In the genomic region with DNA sequence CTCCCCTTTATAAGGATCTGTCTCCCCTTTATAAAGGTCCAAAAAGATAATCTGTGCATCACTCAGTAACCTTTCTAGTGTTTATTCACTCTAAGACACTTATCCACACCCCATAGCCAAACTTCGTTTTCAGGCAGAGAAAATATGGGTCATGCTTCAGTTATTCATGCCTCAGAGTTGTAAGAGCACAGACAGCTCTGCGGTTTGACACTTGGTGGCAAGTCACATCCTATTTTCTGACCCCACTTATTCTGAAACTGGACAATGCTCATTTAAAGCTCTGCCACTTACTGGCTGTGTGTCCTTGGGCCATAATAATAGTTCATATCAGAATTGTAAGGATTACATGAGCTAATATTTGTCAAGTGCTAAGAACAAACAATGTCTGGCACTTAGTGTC, we compare ENCODE assay signal across 17 cellular contexts. TPM values are rescaled to one million over a fixed set of nuclear protein-coding genes. Genes with fewer than 3 reads are reported as not detected.
DNase-seq lines count a peak whose midpoint lies in the region; ATAC-seq and TF ChIP-seq lines count a peak whose summit lies in the region.
"Had no signal": no experiment of that assay in that cellular context is flagged by ENCODE, and none has a peak within 500 bp of the region (broad histone marks: within the 10 kb centered on the region; RNA-seq: fewer than 3 reads in every experiment).

No MANE protein-coding gene starts in this region.

- no TSS peak for BruUV-seq in MCF 10A (replicated peaks; lab: Mats Ljungman, UMichigan)

- H3K27me3 Mint-ChIP-seq in MCF 10A (ENCODE audit: insufficient read depth, unreplicated experiment) (no peaks in the 10 kb centered on the region), WTC11 (ENCODE audit: low read depth) (no peaks in the 10 kb centered on the region; the same call in 1 of the 2 replicates)

- no peak for TF ChIP-seq CTCF in MCF 10A (IDR thresholded peaks at IDR 0.05; ENCODE audit: unreplicated experiment)
- TF ChIP-seq CTCF in breast epithelium (IDR thresholded peaks at IDR 0.05), result no peak
- no peak for TF ChIP-seq CTCF in foreskin fibroblast (IDR thresholded peaks at IDR 0.05; ENCODE audit: low read depth, low read length)
- TF ChIP-seq CTCF in WTC11 (IDR thresholded peaks at IDR 0.05), result no peak

- H3K27me3 ChIP-seq in breast epithelium (peaks cover 0 to 4% of the 10 kb centered on the region in 2 donors), SJSA1 (replicated peaks) (no peaks in the 10 kb centered on the region)

- H3K4me3 Mint-ChIP-seq in MCF 10A (ENCODE audit: unreplicated experiment) (no peak overlapping the region), WTC11 (no peak overlapping the region)
- H3K4me3 Mint-ChIP-seq: activated naive CD4-positive, alpha-beta T cell treated with anti-CD3 and anti-CD28 coated beads for 36 hours; natural killer cell treated with Interleukin-12 subunit alpha and Interleukin-12 subunit beta and Interleukin-15 and Interleukin-18, amount 100 ng/mL, for 72 hours had no signal

- TF ChIP-seq POLR2A in breast epithelium (IDR thresholded peaks at IDR 0.05), result no peak

- no peaks in the 10 kb centered on the region for H3K4me1 ChIP-seq in breast epithelium
- H3K4me1 ChIP-seq in SJSA1 (replicated peaks), result peaks cover 25% of the 10 kb centered on the region
- H3K4me1 ChIP-seq: sigmoid colon, suprapubic skin had no signal

- DNase-seq in MCF 10A (ENCODE audit: unreplicated experiment), result peak; percentile 8
- no peak for DNase-seq in breast epithelium (ENCODE audit: low spot score in 2 of 2)
- DNase-seq in SJSA1 (ENCODE audit: low read depth in 1 of 2, low spot score in 2 of 2), result peak; percentile 51 to 69
- DNase-seq in foreskin fibroblast, result peak; percentile 81 to 88
- DNase-seq in NK-92 (lab: John Stamatoyannopoulos, UW; ENCODE audit: unreplicated experiment), result no peak
- no peak for DNase-seq in left ventricle myocardium superior
- DNase-seq in WTC11 (ENCODE audit: low spot score), result no peak
- DNase-seq in caudate nucleus (lab: John Stamatoyannopoulos, UW), result no peak
- DNase-seq: activated naive CD4-positive, alpha-beta T cell treated with anti-CD3 and anti-CD28 coated beads for 36 hours; DMS153; kidney; sigmoid colon had no signal

- CTCF ChIA-PET in MCF 10A (lab: Yijun Ruan, JAX), result no interaction called here
- CTCF ChIA-PET in WTC11 (lab: Charles Lee), result interaction anchor here (0.6 kb wide), 1 partner anchor 419 kb away, joined by 4 read pairs; no protein-coding TSS in a partner anchor

- H3K9me3 ChIP-seq in breast epithelium (no peaks in the 10 kb centered on the region), SJSA1 (replicated peaks) (no peaks in the 10 kb centered on the region)
- H3K9me3 ChIP-seq: suprapubic skin had no signal

- H3K27ac ChIP-seq in breast epithelium (no peak overlapping the region), SJSA1 (peak overlapping the region; percentile 90), caudate nucleus (ENCODE audit: low read depth, low read length) (no peak overlapping the region)
- H3K27ac ChIP-seq: coronary artery, sigmoid colon, suprapubic skin had no signal

- H3K36me3 ChIP-seq in breast epithelium (no peaks in the 10 kb centered on the region), SJSA1 (no peaks in the 10 kb centered on the region)
- H3K36me3 ChIP-seq: sigmoid colon, suprapubic skin had no signal

- H3K27ac Mint-ChIP-seq in MCF 10A (ENCODE audit: low read depth, unreplicated experiment), result no peak overlapping the region
- H3K27ac Mint-ChIP-seq in WTC11, result no peak overlapping the region
- H3K27ac Mint-ChIP-seq: activated naive CD4-positive, alpha-beta T cell treated with anti-CD3 and anti-CD28 coated beads for 36 hours; natural killer cell treated with Interleukin-12 subunit alpha and Interleukin-12 subunit beta and Interleukin-15 and Interleukin-18, amount 100 ng/mL, for 72 hours had no signal

- H3K36me3 Mint-ChIP-seq in MCF 10A (ENCODE audit: insufficient read depth, unreplicated experiment), result no peaks in the 10 kb centered on the region
- no peaks in the 10 kb centered on the region for H3K36me3 Mint-ChIP-seq in WTC11
- H3K36me3 Mint-ChIP-seq: natural killer cell treated with Interleukin-12 subunit alpha and Interleukin-12 subunit beta and Interleukin-15 and Interleukin-18, amount 100 ng/mL, for 72 hours had no signal

- H3K4me3 ChIP-seq in breast epithelium, result no peak overlapping the region
- no peak overlapping the region for H3K4me3 ChIP-seq in SJSA1
- H3K4me3 ChIP-seq in foreskin fibroblast (ENCODE audit: low read depth in 1 of 2, low read length in 2 of 2), result no peak overlapping the region
- H3K4me3 ChIP-seq: coronary artery, sigmoid colon, suprapubic skin had no signal

- ATAC-seq in left ventricle myocardium superior (no peak), WTC11 (no peak)
- ATAC-seq: natural killer cell treated with Interleukin-12 subunit alpha and Interleukin-12 subunit beta and Interleukin-15 and Interleukin-18, amount 100 ng/mL, for 72 hours had no signal

- H3K9me3 Mint-ChIP-seq in MCF 10A (ENCODE audit: unreplicated experiment) (no peaks in the 10 kb centered on the region), WTC11 (peaks cover 2% of the 10 kb centered on the region; the same call in 1 of the 2 replicates)
- H3K9me3 Mint-ChIP-seq: activated naive CD4-positive, alpha-beta T cell treated with anti-CD3 and anti-CD28 coated beads for 36 hours; natural killer cell treated with Interleukin-12 subunit alpha and Interleukin-12 subunit beta and Interleukin-15 and Interleukin-18, amount 100 ng/mL, for 72 hours had no signal

- intact Hi-C loops in MCF 10A (cut with micrococcal nuclease) (no loop called here), breast epithelium (cut with DNase I; ENCODE audit: low total_unique reads) (no loop called here), left ventricle myocardium superior (cut with micrococcal nuclease) (no loop called here)

- POLR2A ChIA-PET in MCF 10A (lab: Yijun Ruan, JAX) (no interaction called here), WTC11 (lab: Charles Lee) (no interaction called here)

- H3K4me1 Mint-ChIP-seq in MCF 10A (ENCODE audit: insufficient read depth, unreplicated experiment) (no peaks in the 10 kb centered on the region), WTC11 (peaks cover 24% of the 10 kb centered on the region)

TF ChIP-seq in WTC11, 78 proteins besides CTCF, POLR2A, EP300 and RAD21:
- TF ChIP-seq NR3C1 (CRISPR knock-in tag; conservative IDR thresholded peaks at IDR 0.05; ENCODE audit: low read depth) (no peak), NR2C2 (CRISPR knock-in tag; IDR thresholded peaks at IDR 0.05) (no peak), ELF4 (CRISPR knock-in tag; IDR thresholded peaks at IDR 0.05; ENCODE audit: low read depth) (no peak), ZNF138 (CRISPR knock-in tag; conservative IDR thresholded peaks at IDR 0.05) (no peak), SP1 (CRISPR knock-in tag; conservative IDR thresholded peaks at IDR 0.05) (no peak), TP53 (CRISPR knock-in tag; IDR thresholded peaks at IDR 0.05) (no peak), MYBL2 (CRISPR knock-in tag; IDR thresholded peaks at IDR 0.05) (no peak), CREM (CRISPR knock-in tag; IDR thresholded peaks at IDR 0.05) (no peak)
- TF ChIP-seq, protein P1, sequence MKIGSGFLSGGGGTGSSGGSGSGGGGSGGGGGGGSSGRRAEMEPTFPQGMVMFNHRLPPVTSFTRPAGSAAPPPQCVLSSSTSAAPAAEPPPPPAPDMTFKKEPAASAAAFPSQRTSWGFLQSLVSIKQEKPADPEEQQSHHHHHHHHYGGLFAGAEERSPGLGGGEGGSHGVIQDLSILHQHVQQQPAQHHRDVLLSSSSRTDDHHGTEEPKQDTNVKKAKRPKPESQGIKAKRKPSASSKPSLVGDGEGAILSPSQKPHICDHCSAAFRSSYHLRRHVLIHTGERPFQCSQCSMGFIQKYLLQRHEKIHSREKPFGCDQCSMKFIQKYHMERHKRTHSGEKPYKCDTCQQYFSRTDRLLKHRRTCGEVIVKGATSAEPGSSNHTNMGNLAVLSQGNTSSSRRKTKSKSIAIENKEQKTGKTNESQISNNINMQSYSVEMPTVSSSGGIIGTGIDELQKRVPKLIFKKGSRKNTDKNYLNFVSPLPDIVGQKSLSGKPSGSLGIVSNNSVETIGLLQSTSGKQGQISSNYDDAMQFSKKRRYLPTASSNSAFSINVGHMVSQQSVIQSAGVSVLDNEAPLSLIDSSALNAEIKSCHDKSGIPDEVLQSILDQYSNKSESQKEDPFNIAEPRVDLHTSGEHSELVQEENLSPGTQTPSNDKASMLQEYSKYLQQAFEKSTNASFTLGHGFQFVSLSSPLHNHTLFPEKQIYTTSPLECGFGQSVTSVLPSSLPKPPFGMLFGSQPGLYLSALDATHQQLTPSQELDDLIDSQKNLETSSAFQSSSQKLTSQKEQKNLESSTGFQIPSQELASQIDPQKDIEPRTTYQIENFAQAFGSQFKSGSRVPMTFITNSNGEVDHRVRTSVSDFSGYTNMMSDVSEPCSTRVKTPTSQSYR (CRISPR knock-in tag; IDR thresholded peaks at IDR 0.05), result no peak
- TF ChIP-seq, protein P2, sequence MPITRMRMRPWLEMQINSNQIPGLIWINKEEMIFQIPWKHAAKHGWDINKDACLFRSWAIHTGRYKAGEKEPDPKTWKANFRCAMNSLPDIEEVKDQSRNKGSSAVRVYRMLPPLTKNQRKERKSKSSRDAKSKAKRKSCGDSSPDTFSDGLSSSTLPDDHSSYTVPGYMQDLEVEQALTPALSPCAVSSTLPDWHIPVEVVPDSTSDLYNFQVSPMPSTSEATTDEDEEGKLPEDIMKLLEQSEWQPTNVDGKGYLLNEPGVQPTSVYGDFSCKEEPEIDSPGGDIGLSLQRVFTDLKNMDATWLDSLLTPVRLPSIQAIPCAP (CRISPR knock-in tag; IDR thresholded peaks at IDR 0.05), result no peak

RNA-seq across cellular contexts. Expression of a gene that starts 2.0 kb away (rescaled TPM):
- not detected in 2 replicates for total RNA-seq in MCF 10A (2022)
- total RNA-seq in breast epithelium, result not detected
- not detected in 2 replicates for total RNA-seq in SJSA1 (2014; rRNA removed; shearing (Covaris generic))
- total RNA-seq in left ventricle myocardium superior, result not detected
- not detected in 3 replicates for total RNA-seq in WTC11 (2021)
- total RNA-seq: A673; activated CD8-positive, alpha-beta memory T cell treated with anti-CD3 and anti-CD28 coated beads for 36 hours; activated naive CD4-positive, alpha-beta T cell treated with anti-CD3 and anti-CD28 coated beads for 36 hours; kidney; natural killer cell treated with Interleukin-12 subunit alpha and Interleukin-12 subunit beta and Interleukin-15 and Interleukin-18, amount 100 ng/mL, for 72 hours; sigmoid colon had no signal

RNA-seq across cellular contexts. Expression of a gene that starts 5.9 kb away (rescaled TPM):
- total RNA-seq in MCF 10A (2022) (not detected in 2 replicates), breast epithelium (not detected), left ventricle myocardium superior (not detected), WTC11 (2021) (not detected in 3 replicates)
- total RNA-seq in SJSA1 (2014; rRNA removed; shearing (Covaris generic)), result not detected in 2 replicates
- total RNA-seq: A673; activated CD8-positive, alpha-beta memory T cell treated with anti-CD3 and anti-CD28 coated beads for 36 hours; activated naive CD4-positive, alpha-beta T cell treated with anti-CD3 and anti-CD28 coated beads for 36 hours; kidney; natural killer cell treated with Interleukin-12 subunit alpha and Interleukin-12 subunit beta and Interleukin-15 and Interleukin-18, amount 100 ng/mL, for 72 hours; sigmoid colon had no signal

RNA-seq across cellular contexts. Expression of a gene that starts 7.9 kb away (rescaled TPM):
- total RNA-seq in MCF 10A (2022), result not detected in 2 replicates
- total RNA-seq in breast epithelium, result not detected
- total RNA-seq in SJSA1 (2014; rRNA removed; shearing (Covaris generic)), result not detected in 2 replicates
- total RNA-seq in left ventricle myocardium superior, result not detected
- total RNA-seq in WTC11 (2021), result not detected in 3 replicates
- total RNA-seq: A673; activated CD8-positive, alpha-beta memory T cell treated with anti-CD3 and anti-CD28 coated beads for 36 hours; activated naive CD4-positive, alpha-beta T cell treated with anti-CD3 and anti-CD28 coated beads for 36 hours; kidney; natural killer cell treated with Interleukin-12 subunit alpha and Interleukin-12 subunit beta and Interleukin-15 and Interleukin-18, amount 100 ng/mL, for 72 hours; sigmoid colon had no signal

RNA-seq across cellular contexts. Expression of a gene that starts 10.8 kb away (rescaled TPM):
- total RNA-seq in MCF 10A (2022) (not detected in 2 replicates), breast epithelium (not detected), left ventricle myocardium superior (not detected), WTC11 (2021) (not detected in 3 replicates)
- total RNA-seq in SJSA1 (2014; rRNA removed; shearing (Covaris generic)), result not detected in 2 replicates
- total RNA-seq: A673; activated CD8-positive, alpha-beta memory T cell treated with anti-CD3 and anti-CD28 coated beads for 36 hours; activated naive CD4-positive, alpha-beta T cell treated with anti-CD3 and anti-CD28 coated beads for 36 hours; natural killer cell treated with Interleukin-12 subunit alpha and Interleukin-12 subunit beta and Interleukin-15 and Interleukin-18, amount 100 ng/mL, for 72 hours; sigmoid colon had no signal

RNA-seq across cellular contexts. Expression of a gene that starts 14.4 kb away (rescaled TPM):
- total RNA-seq in MCF 10A (2022) (not detected in 2 replicates), breast epithelium (not detected), left ventricle myocardium superior (not detected), WTC11 (2021) (not detected in 3 replicates)
- not detected in 2 replicates for total RNA-seq in SJSA1 (2014; rRNA removed; shearing (Covaris generic))
- total RNA-seq: A673; activated CD8-positive, alpha-beta memory T cell treated with anti-CD3 and anti-CD28 coated beads for 36 hours; activated naive CD4-positive, alpha-beta T cell treated with anti-CD3 and anti-CD28 coated beads for 36 hours; kidney; natural killer cell treated with Interleukin-12 subunit alpha and Interleukin-12 subunit beta and Interleukin-15 and Interleukin-18, amount 100 ng/mL, for 72 hours; sigmoid colon had no signal

Comparison
In these comparisons a context has a peak if more than half of its experiments do, and no peak if none do; other contexts are left out.
1. DNase-seq: peak in MCF 10A (single experiment), SJSA1 (2 of 2) and foreskin fibroblast (2 of 2); none in breast epithelium (0 of 2), NK-92 (single experiment), left ventricle myocardium superior (single experiment), WTC11 (single experiment) and caudate nucleus (0 of 61).